ENCODE assay signal across 23 cellular contexts in the genomic region with DNA sequence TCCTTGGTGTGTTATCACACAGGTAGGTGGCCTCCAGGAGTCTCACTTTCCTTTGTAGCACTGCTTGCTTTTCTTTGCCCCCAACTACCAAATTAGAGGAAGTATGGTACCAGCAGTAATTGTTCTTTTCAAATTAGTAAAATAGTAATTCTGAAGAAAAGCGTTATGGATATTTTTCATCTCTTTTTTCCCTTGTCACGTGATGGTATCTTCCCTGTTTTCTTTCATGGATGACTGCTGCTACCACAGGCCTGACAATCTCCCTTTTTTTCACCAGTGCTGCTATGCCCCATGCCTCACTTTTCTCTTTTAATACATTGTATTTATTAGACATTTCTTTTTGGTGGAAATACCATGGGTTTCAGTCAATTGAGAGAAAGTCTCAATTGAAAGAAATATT. TPM values are rescaled to one million over a fixed set of nuclear protein-coding genes. Genes with fewer than 3 reads are reported as not detected.
DNase-seq lines count a peak whose midpoint lies in the region; ATAC-seq and TF ChIP-seq lines count a peak whose summit lies in the region.
"Had no signal": no experiment of that assay in that cellular context is flagged by ENCODE, and none has a peak within 500 bp of the region (broad histone marks: within the 10 kb centered on the region; RNA-seq: fewer than 3 reads in every experiment).

No MANE protein-coding gene starts in this region.

- H3K4me3 ChIP-seq in OCI-LY1 (ENCODE audit: low read depth, low read length, poor library complexity, severe bottlenecking) = peak overlapping the region; percentile 90
- no peak overlapping the region for H3K4me3 ChIP-seq in HAP-1
- H3K4me3 ChIP-seq: ovary, testis had no signal

- peaks cover 12% of the 10 kb centered on the region for H3K79me2 ChIP-seq in OCI-LY1 (ENCODE audit: insufficient read depth, low read length)

- no peak overlapping the region for H2AFZ ChIP-seq in OCI-LY1 (ENCODE audit: low read length)

- no peaks in the 10 kb centered on the region for H3K9me3 ChIP-seq in OCI-LY1 (ENCODE audit: low read length)
- H3K9me3 ChIP-seq in HAP-1 = no peaks in the 10 kb centered on the region
- H3K9me3 ChIP-seq: ovary, testis had no signal

- H3K4me2 ChIP-seq in OCI-LY1 (ENCODE audit: low read length) = peak overlapping the region; percentile 97

- in situ Hi-C loops in HAP-1 (cut with MboI; ENCODE audit: low sequenced_read_pairs) = no loop called here

- peaks cover 38% of the 10 kb centered on the region for H3K36me3 Mint-ChIP-seq in activated naive CD8-positive, alpha-beta T cell treated with anti-CD3 and anti-CD28 coated beads, Interleukin-2, amount 10 ng/mL, durations not matched to agents 7 days and 5 days
- peaks cover 34% of the 10 kb centered on the region for H3K36me3 Mint-ChIP-seq in activated naive CD8-positive, alpha-beta T cell treated with anti-CD3 and anti-CD28 coated beads for 36 hours
- peaks cover 41% of the 10 kb centered on the region for H3K36me3 Mint-ChIP-seq in central memory CD8-positive, alpha-beta T cell (ENCODE audit: insufficient read depth)
- peaks cover 71% of the 10 kb centered on the region for H3K36me3 Mint-ChIP-seq in stimulated activated effector memory CD8-positive, alpha-beta T cell treated with anti-CD3 and anti-CD28 coated beads, Interleukin-12 subunit alpha, Interleukin-12 subunit beta, amount 100 ng/mL, for 72 hours
- peaks cover 25% of the 10 kb centered on the region for H3K36me3 Mint-ChIP-seq in progenitor cell of endocrine pancreas (ENCODE audit: insufficient read depth)

- H3K4me1 Mint-ChIP-seq in activated naive CD8-positive, alpha-beta T cell treated with anti-CD3 and anti-CD28 coated beads, Interleukin-2, amount 10 ng/mL, durations not matched to agents 7 days and 5 days = peaks cover 33% of the 10 kb centered on the region
- H3K4me1 Mint-ChIP-seq in activated naive CD8-positive, alpha-beta T cell treated with anti-CD3 and anti-CD28 coated beads for 36 hours = peaks cover 38% of the 10 kb centered on the region
- H3K4me1 Mint-ChIP-seq in central memory CD8-positive, alpha-beta T cell = peaks cover 50% of the 10 kb centered on the region
- H3K4me1 Mint-ChIP-seq in stimulated activated effector memory CD8-positive, alpha-beta T cell treated with anti-CD3 and anti-CD28 coated beads, Interleukin-12 subunit alpha, Interleukin-12 subunit beta, amount 100 ng/mL, for 72 hours = peaks cover 37% of the 10 kb centered on the region
- peaks cover 15% of the 10 kb centered on the region for H3K4me1 Mint-ChIP-seq in progenitor cell of endocrine pancreas (ENCODE audit: low read depth)

- peak overlapping the region; percentile 85 for H3K27ac ChIP-seq in OCI-LY1 (ENCODE audit: low read depth, low read length, poor library complexity, severe bottlenecking)
- H3K27ac ChIP-seq: ovary had no signal

- H3K9ac ChIP-seq in OCI-LY1 (ENCODE audit: low read length) = no peak overlapping the region

- ATAC-seq in activated naive CD8-positive, alpha-beta T cell treated with anti-CD3 and anti-CD28 coated beads, Interleukin-2, amount 10 ng/mL, durations not matched to agents 7 days and 5 days (ENCODE audit: low read depth) = no peak
- ATAC-seq in central memory CD8-positive, alpha-beta T cell (replicated peaks; ENCODE audit: extremely low read depth, poor library complexity, severe bottlenecking) = no peak
- no peak for ATAC-seq in stimulated activated effector memory CD8-positive, alpha-beta T cell treated with anti-CD3 and anti-CD28 coated beads, Interleukin-12 subunit alpha, Interleukin-12 subunit beta, amount 100 ng/mL, for 72 hours
- ATAC-seq: left cardiac atrium, Right ventricle myocardium inferior had no signal

- H3K36me3 ChIP-seq in OCI-LY1 (ENCODE audit: insufficient read depth, low read length) (peaks cover 30% of the 10 kb centered on the region), HAP-1 (replicated peaks) (peaks cover 20% of the 10 kb centered on the region)
- H3K36me3 ChIP-seq: ovary had no signal

- DNase-seq in activated naive CD8-positive, alpha-beta T cell treated with anti-CD3 and anti-CD28 coated beads, Interleukin-2, amount 10 ng/mL, durations not matched to agents 7 days and 5 days = no peak
- DNase-seq in activated naive CD8-positive, alpha-beta T cell treated with anti-CD3 and anti-CD28 coated beads for 36 hours = no peak
- no peak for DNase-seq in central memory CD8-positive, alpha-beta T cell (ENCODE audit: low spot score in 2 of 2)
- DNase-seq in stimulated activated effector memory CD8-positive, alpha-beta T cell treated with anti-CD3 and anti-CD28 coated beads, Interleukin-12 subunit alpha, Interleukin-12 subunit beta, amount 100 ng/mL, for 72 hours (ENCODE audit: low spot score in 2 of 2) = no peak
- DNase-seq in progenitor cell of endocrine pancreas (ENCODE audit: low spot score, unreplicated experiment) (no peak), HAP-1 (ENCODE audit: low spot score in 2 of 2) (no peak), EL (no peak)
- DNase-seq: activated CD4-positive, CD25-positive, alpha-beta regulatory T cell treated with anti-CD3 and anti-CD28 coated beads, Interleukin-2, amount 50 U/mL, for 72 hours; activated T-cell treated with anti-CD3 and anti-CD28 coated beads, Interleukin-2, amount 50 U/mL, for 48 hours; anterior cingulate cortex; Calu3; GF-D8; left cardiac atrium; NCI-H1092; NCI-H510A treated with DMSO at 0.1 percent for 48 hours; ovary; stimulated activated CD4-positive, alpha-beta T cell treated with anti-CD3 and anti-CD28 coated beads, Interleukin-4, amount 100 ng/mL, for 4 hours; stimulated activated CD8-positive, alpha-beta memory T cell treated with anti-CD3 and anti-CD28 coated beads, Interleukin-4, amount 100 ng/mL, for 48 hours; testis had no signal

- H4K20me1 ChIP-seq in OCI-LY1 (ENCODE audit: insufficient read depth, low read length) = no peaks in the 10 kb centered on the region

- H3K4me1 ChIP-seq in OCI-LY1 (ENCODE audit: insufficient read depth, low read length, severe bottlenecking) (peaks cover 36% of the 10 kb centered on the region), HAP-1 (peaks cover 4% of the 10 kb centered on the region)

- H3K9me3 Mint-ChIP-seq in activated naive CD8-positive, alpha-beta T cell treated with anti-CD3 and anti-CD28 coated beads, Interleukin-2, amount 10 ng/mL, durations not matched to agents 7 days and 5 days = no peaks in the 10 kb centered on the region
- H3K9me3 Mint-ChIP-seq in activated naive CD8-positive, alpha-beta T cell treated with anti-CD3 and anti-CD28 coated beads for 36 hours = no peaks in the 10 kb centered on the region
- H3K9me3 Mint-ChIP-seq in central memory CD8-positive, alpha-beta T cell = no peaks in the 10 kb centered on the region
- no peaks in the 10 kb centered on the region for H3K9me3 Mint-ChIP-seq in stimulated activated effector memory CD8-positive, alpha-beta T cell treated with anti-CD3 and anti-CD28 coated beads, Interleukin-12 subunit alpha, Interleukin-12 subunit beta, amount 100 ng/mL, for 72 hours
- H3K9me3 Mint-ChIP-seq in progenitor cell of endocrine pancreas (ENCODE audit: low read depth) = no peaks in the 10 kb centered on the region

- no peaks in the 10 kb centered on the region for H3K27me3 Mint-ChIP-seq in activated naive CD8-positive, alpha-beta T cell treated with anti-CD3 and anti-CD28 coated beads, Interleukin-2, amount 10 ng/mL, durations not matched to agents 7 days and 5 days
- H3K27me3 Mint-ChIP-seq in activated naive CD8-positive, alpha-beta T cell treated with anti-CD3 and anti-CD28 coated beads for 36 hours = peaks cover 15% of the 10 kb centered on the region
- H3K27me3 Mint-ChIP-seq in central memory CD8-positive, alpha-beta T cell = no peaks in the 10 kb centered on the region
- no peaks in the 10 kb centered on the region for H3K27me3 Mint-ChIP-seq in progenitor cell of endocrine pancreas

- H3K27ac Mint-ChIP-seq in activated naive CD8-positive, alpha-beta T cell treated with anti-CD3 and anti-CD28 coated beads, Interleukin-2, amount 10 ng/mL, durations not matched to agents 7 days and 5 days = peak overlapping the region; percentile 80
- no peak overlapping the region for H3K27ac Mint-ChIP-seq in activated naive CD8-positive, alpha-beta T cell treated with anti-CD3 and anti-CD28 coated beads for 36 hours
- peak overlapping the region; percentile 94 for H3K27ac Mint-ChIP-seq in central memory CD8-positive, alpha-beta T cell (ENCODE audit: low read depth)
- H3K27ac Mint-ChIP-seq in stimulated activated effector memory CD8-positive, alpha-beta T cell treated with anti-CD3 and anti-CD28 coated beads, Interleukin-12 subunit alpha, Interleukin-12 subunit beta, amount 100 ng/mL, for 72 hours = peak overlapping the region; percentile 88
- no peak overlapping the region for H3K27ac Mint-ChIP-seq in progenitor cell of endocrine pancreas

- no peak overlapping the region for H3K4me3 Mint-ChIP-seq in activated naive CD8-positive, alpha-beta T cell treated with anti-CD3 and anti-CD28 coated beads, Interleukin-2, amount 10 ng/mL, durations not matched to agents 7 days and 5 days
- H3K4me3 Mint-ChIP-seq in activated naive CD8-positive, alpha-beta T cell treated with anti-CD3 and anti-CD28 coated beads for 36 hours = no peak overlapping the region
- peak overlapping the region; percentile 84 for H3K4me3 Mint-ChIP-seq in central memory CD8-positive, alpha-beta T cell
- H3K4me3 Mint-ChIP-seq in stimulated activated effector memory CD8-positive, alpha-beta T cell treated with anti-CD3 and anti-CD28 coated beads, Interleukin-12 subunit alpha, Interleukin-12 subunit beta, amount 100 ng/mL, for 72 hours = peak overlapping the region; percentile 94
- H3K4me3 Mint-ChIP-seq in progenitor cell of endocrine pancreas (ENCODE audit: low read depth) = no peak overlapping the region

- H3K9me2 ChIP-seq in OCI-LY1 (ENCODE audit: low read depth, low read length) = no peaks in the 10 kb centered on the region

- H3K27me3 ChIP-seq in OCI-LY1 (ENCODE audit: insufficient read depth, low read length) (no peaks in the 10 kb centered on the region), HAP-1 (ENCODE audit: low read depth) (no peaks in the 10 kb centered on the region)
- H3K27me3 ChIP-seq: ovary, testis had no signal

- TF ChIP-seq CTCF in OCI-LY1 (IDR thresholded peaks at IDR 0.05; ENCODE audit: low read length) (no peak), progenitor cell of endocrine pancreas (IDR thresholded peaks at IDR 0.05; ENCODE audit: unreplicated experiment) (no peak)

- 0 out of 2 replicates have a peak, but pooled peaks cover 7% of the 10 kb centered on the region for H3F3A ChIP-seq in OCI-LY1 (ENCODE audit: insufficient read depth, low read length)

- POLR2A ChIA-PET in activated naive CD8-positive, alpha-beta T cell treated with anti-CD3 and anti-CD28 coated beads, Interleukin-2, amount 10 ng/mL, durations not matched to agents 7 days and 5 days (lab: Charles Lee) = interaction anchor here (1.8 kb wide), 1 partner anchor 47 kb away, joined by 6 read pairs; the partner anchor contains the start of genes CENPL and DARS2

RNA-seq across cellular contexts. Expression of gene ZBTB37, which starts 3.3 kb away (rescaled TPM):
- 10 to 100 TPM; 16.2 to 16.4 TPM for total RNA-seq in activated naive CD8-positive, alpha-beta T cell treated with anti-CD3 and anti-CD28 coated beads, Interleukin-2, amount 10 ng/mL, durations not matched to agents 7 days and 5 days
- total RNA-seq in activated naive CD8-positive, alpha-beta T cell treated with anti-CD3 and anti-CD28 coated beads for 36 hours = 1 to 10 TPM; 7.3 to 8.0 TPM
- total RNA-seq in progenitor cell of endocrine pancreas = 12.2 and 14.3 TPM in 2 replicates

RNA-seq across cellular contexts. Expression of gene GAS5, which starts 3.7 kb away (rescaled TPM):
- 100 to 1,000 TPM; 421 to 434 TPM for total RNA-seq in activated naive CD8-positive, alpha-beta T cell treated with anti-CD3 and anti-CD28 coated beads, Interleukin-2, amount 10 ng/mL, durations not matched to agents 7 days and 5 days
- total RNA-seq in activated naive CD8-positive, alpha-beta T cell treated with anti-CD3 and anti-CD28 coated beads for 36 hours = 1,000 to 10,000 TPM; 1,009 to 1,039 TPM
- total RNA-seq in progenitor cell of endocrine pancreas = 352 and 423 TPM in 2 replicates

RNA-seq across cellular contexts. Expression of gene SERPINC1, which starts 45.6 kb away (rescaled TPM):
- not detected for total RNA-seq in activated naive CD8-positive, alpha-beta T cell treated with anti-CD3 and anti-CD28 coated beads, Interleukin-2, amount 10 ng/mL, durations not matched to agents 7 days and 5 days
- total RNA-seq in activated naive CD8-positive, alpha-beta T cell treated with anti-CD3 and anti-CD28 coated beads for 36 hours = not detected
- 0.31 TPM in 1 of 2 replicates, not detected in the other for total RNA-seq in progenitor cell of endocrine pancreas
- total RNA-seq: H1; T-helper 1 cell treated with Interleukin-12 subunit alpha and Interleukin-12 subunit beta and Interleukin-4 antibody, amounts not matched to agents 30 ng/mL and 1 ng/mL, for 36 hours had no signal

RNA-seq across cellular contexts. Expression of gene CENPL, which starts 46.8 kb away (rescaled TPM):
- total RNA-seq in activated naive CD8-positive, alpha-beta T cell treated with anti-CD3 and anti-CD28 coated beads, Interleukin-2, amount 10 ng/mL, durations not matched to agents 7 days and 5 days = 10 to 100 TPM; 33.9 to 34.0 TPM
- 10 to 100 TPM; 30.7 to 34.2 TPM for total RNA-seq in activated naive CD8-positive, alpha-beta T cell treated with anti-CD3 and anti-CD28 coated beads for 36 hours
- total RNA-seq in progenitor cell of endocrine pancreas = 11.6 and 12.0 TPM in 2 replicates

RNA-seq across cellular contexts. Expression of gene DARS2, which starts 47.0 kb away (rescaled TPM):
- 10 to 100 TPM; 21.6 to 22.5 TPM for total RNA-seq in activated naive CD8-positive, alpha-beta T cell treated with anti-CD3 and anti-CD28 coated beads, Interleukin-2, amount 10 ng/mL, durations not matched to agents 7 days and 5 days
- total RNA-seq in activated naive CD8-positive, alpha-beta T cell treated with anti-CD3 and anti-CD28 coated beads for 36 hours = 10 to 100 TPM; 47.0 to 48.1 TPM
- total RNA-seq in progenitor cell of endocrine pancreas = 20.2 and 21.1 TPM in 2 replicates

Comparison
In these comparisons a context has a peak if more than half of its experiments do, and no peak if none do; other contexts are left out.
1. H3K27ac Mint-ChIP-seq: peak in activated naive CD8-positive, alpha-beta T cell treated with anti-CD3 and anti-CD28 coated beads, Interleukin-2, amount 10 ng/mL, durations not matched to agents 7 days and 5 days (single experiment), central memory CD8-positive, alpha-beta T cell (single experiment) and stimulated activated effector memory CD8-positive, alpha-beta T cell treated with anti-CD3 and anti-CD28 coated beads, Interleukin-12 subunit alpha, Interleukin-12 subunit beta, amount 100 ng/mL, for 72 hours (single experiment); none in activated naive CD8-positive, alpha-beta T cell treated with anti-CD3 and anti-CD28 coated beads for 36 hours (single experiment) and progenitor cell of endocrine pancreas (single experiment).
2. H3K4me3 Mint-ChIP-seq: peak in central memory CD8-positive, alpha-beta T cell (single experiment) and stimulated activated effector memory CD8-positive, alpha-beta T cell treated with anti-CD3 and anti-CD28 coated beads, Interleukin-12 subunit alpha, Interleukin-12 subunit beta, amount 100 ng/mL, for 72 hours (single experiment); none in activated naive CD8-positive, alpha-beta T cell treated with anti-CD3 and anti-CD28 coated beads, Interleukin-2, amount 10 ng/mL, durations not matched to agents 7 days and 5 days (single experiment), activated naive CD8-positive, alpha-beta T cell treated with anti-CD3 and anti-CD28 coated beads for 36 hours (single experiment) and progenitor cell of endocrine pancreas (single experiment).